ENCODE assay signal across 1 cellular context in genomic region chr10:102743588-102744373, GRCh38.
A peak's percentile ranks its signal among the peaks of the same experiment; 100 is the strongest.
TF ChIP-seq lines count a peak whose summit lies in the region.

WBP1L (plus strand) TSS chr10:102743948; CDS start chr10:102744054, 106 bp downstream.

TF ChIP-seq in HepG2, 621 proteins besides CTCF, POLR2A, EP300 and RAD21 (continued from another document and continues in another):
- TF ChIP-seq ZNF503 (CRISPR knock-in tag; IDR thresholded peaks at IDR 0.05) (0 out of 2 replicates have a peak, but pooled peaks have one; percentile 54), CERS6 (CRISPR knock-in tag; IDR thresholded peaks at IDR 0.05) (no peak), CENPX (CRISPR knock-in tag; IDR thresholded peaks at IDR 0.05) (no peak), ZNF556 (CRISPR knock-in tag; IDR thresholded peaks at IDR 0.05; ENCODE audit: borderline replicate concordance) (no peak), HNF4A (CRISPR knock-in tag; IDR thresholded peaks at IDR 0.05) (0 out of 2 replicates have a peak, but pooled peaks have one; percentile 12), TFDP1 (CRISPR knock-in tag; IDR thresholded peaks at IDR 0.05; ENCODE audit: borderline replicate concordance) (peak; percentile 72), ZSCAN25 (CRISPR knock-in tag; IDR thresholded peaks at IDR 0.05) (peak; percentile 88), ATF7 (IDR thresholded peaks at IDR 0.05) (no peak), ATF7 (CRISPR knock-in tag; IDR thresholded peaks at IDR 0.05) (no peak), REST (IDR thresholded peaks at IDR 0.05; ENCODE audit: borderline replicate concordance in 1 of 2, low read depth in 1 of 2, low read length in 2 of 2) (no peak), SP2 (CRISPR knock-in tag; IDR thresholded peaks at IDR 0.05) (peak; percentile 95), ZNF34 (CRISPR knock-in tag; IDR thresholded peaks at IDR 0.05; ENCODE audit: borderline replicate concordance) (no peak), YEATS4 (CRISPR knock-in tag; IDR thresholded peaks at IDR 0.05; ENCODE audit: borderline replicate concordance) (no peak; the same call in 1 of the 2 replicates), HDAC2 (CRISPR knock-in tag; IDR thresholded peaks at IDR 0.05) (0 out of 2 replicates have a peak, but pooled peaks have one; percentile 32), MTA3 (CRISPR knock-in tag; IDR thresholded peaks at IDR 0.05) (no peak), ZNF317 (CRISPR knock-in tag; IDR thresholded peaks at IDR 0.05) (no peak), SP5 (CRISPR knock-in tag; IDR thresholded peaks at IDR 0.05; ENCODE audit: borderline replicate concordance, low read depth) (peak; percentile 45; the same call in 1 of the 2 replicates), PATZ1 (CRISPR knock-in tag; IDR thresholded peaks at IDR 0.05) (peak; percentile 63), ZNF326 (CRISPR knock-in tag; IDR thresholded peaks at IDR 0.05; ENCODE audit: borderline replicate concordance) (no peak), GMEB2 (CRISPR knock-in tag; IDR thresholded peaks at IDR 0.05; ENCODE audit: low read depth) (no peak), MEF2D (CRISPR knock-in tag; IDR thresholded peaks at IDR 0.05) (peak; percentile 52; the same call in 1 of the 2 replicates), RCOR2 (CRISPR knock-in tag; IDR thresholded peaks at IDR 0.05) (0 out of 2 replicates have a peak, but pooled peaks have one; percentile 54), PBX2 (CRISPR knock-in tag; IDR thresholded peaks at IDR 0.05) (peak; percentile 97), XRCC5 (optimal IDR thresholded peaks at IDR 0.05; ENCODE audit: low read length) (peak; percentile 53), SAFB2 (CRISPR knock-in tag; IDR thresholded peaks at IDR 0.05; ENCODE audit: borderline replicate concordance, low read depth) (no peak), ARID2 (CRISPR knock-in tag; IDR thresholded peaks at IDR 0.05; ENCODE audit: borderline replicate concordance) (no peak), ZNF644 (CRISPR knock-in tag; IDR thresholded peaks at IDR 0.05; ENCODE audit: low read depth) (peak; percentile 72; the same call in 1 of the 2 replicates), HOMEZ (CRISPR knock-in tag; IDR thresholded peaks at IDR 0.05; ENCODE audit: low read depth) (peak; percentile 70; the same call in 1 of the 2 replicates), TEAD3 (CRISPR knock-in tag; optimal IDR thresholded peaks at IDR 0.05; ENCODE audit: borderline replicate concordance) (peak; percentile 50), NCOA1 (CRISPR knock-in tag; IDR thresholded peaks at IDR 0.05) (0 out of 2 replicates have a peak, but pooled peaks have one; percentile 31), ATF2 (CRISPR knock-in tag; IDR thresholded peaks at IDR 0.05) (peak; percentile 29; the same call in 1 of the 2 replicates), HES4 (CRISPR knock-in tag; IDR thresholded peaks at IDR 0.05; ENCODE audit: borderline replicate concordance) (no peak), CHD2 (IDR thresholded peaks at IDR 0.05; ENCODE audit: low read depth, low read length) (peak; percentile 82), TBX2 (CRISPR knock-in tag; IDR thresholded peaks at IDR 0.05; ENCODE audit: borderline replicate concordance) (peak; percentile 31; the same call in 1 of the 2 replicates), LBX2 (CRISPR knock-in tag; IDR thresholded peaks at IDR 0.05; ENCODE audit: borderline replicate concordance) (no peak), ZNF7 (CRISPR knock-in tag; IDR thresholded peaks at IDR 0.05) (no peak), ZNF792 (CRISPR knock-in tag; IDR thresholded peaks at IDR 0.05) (peak; percentile 62; the same call in 1 of the 2 replicates), ZNF598 (CRISPR knock-in tag; IDR thresholded peaks at IDR 0.05; ENCODE audit: borderline replicate concordance) (0 out of 2 replicates have a peak, but pooled peaks have one; percentile 40), MXD3 (CRISPR knock-in tag; IDR thresholded peaks at IDR 0.05) (0 out of 2 replicates have a peak, but pooled peaks have one; percentile 49), TFAP4 (IDR thresholded peaks at IDR 0.05; ENCODE audit: borderline replicate concordance, low read depth) (peak; percentile 83), RFXANK (CRISPR knock-in tag; IDR thresholded peaks at IDR 0.05) (no peak), NCOA5 (CRISPR knock-in tag; IDR thresholded peaks at IDR 0.05) (no peak), KLF9 (CRISPR knock-in tag; IDR thresholded peaks at IDR 0.05; ENCODE audit: low read depth) (peak; percentile 79; the same call in 1 of the 2 replicates), BRCA1 (CRISPR knock-in tag; IDR thresholded peaks at IDR 0.05) (no peak), NR2C2 (CRISPR knock-in tag; IDR thresholded peaks at IDR 0.05; ENCODE audit: borderline replicate concordance) (peak; percentile 54; the same call in 1 of the 2 replicates), ZFP1 (CRISPR knock-in tag; IDR thresholded peaks at IDR 0.05) (peak; percentile 41; the same call in 1 of the 2 replicates), SIN3A (IDR thresholded peaks at IDR 0.05; ENCODE audit: borderline replicate concordance, low read depth, low read length) (peak; percentile 59; the same call in 1 of the 2 replicates)
